ENCODE assay signal across 8 cellular contexts in genomic region chr19:46661020-46661731, GRCh38. TPM values are rescaled to one million over a fixed set of nuclear protein-coding genes. Genes with fewer than 3 reads are reported as not detected.
DNase-seq lines count a peak whose midpoint lies in the region; ATAC-seq and TF ChIP-seq lines count a peak whose summit lies in the region.

Gene DACT3 (minus strand): TSS chr19:46661182. CDS start chr19:46661064, 118 bp downstream.

- H3K9me3 ChIP-seq in SK-N-SH (no peaks in the 10 kb centered on the region), neutrophil (no peaks in the 10 kb centered on the region), subcutaneous abdominal adipose tissue (ENCODE audit: control insufficient read depth in 5 of 5, low read length in 5 of 5) (no peaks in the 10 kb centered on the region)

- no peaks in the 10 kb centered on the region for H3K36me3 Mint-ChIP-seq in activated naive CD4-positive, alpha-beta T cell treated with anti-CD3 and anti-CD28 coated beads, Interleukin-2, amount 50 U/mL, for 72 hours

- H3K36me3 ChIP-seq in SK-N-SH (replicated peaks in 1 of 2; ENCODE audit: control insufficient read depth in 1 of 2, insufficient read depth in 2 of 2, low read length in 1 of 2) (peaks cover 0 to 3% of the 10 kb centered on the region in 2 experiments), neutrophil (no peaks in the 10 kb centered on the region), subcutaneous abdominal adipose tissue (ENCODE audit: control insufficient read depth in 5 of 5, insufficient read depth in 5 of 5, low read length in 5 of 5) (no peaks in the 10 kb centered on the region)

- H3K9ac ChIP-seq in SK-N-SH (peak within 1 kb of the TSS; percentile 56; the same call in 1 of the 2 replicates), subcutaneous abdominal adipose tissue (ENCODE audit: low read length in 5 of 5) (peak within 1 kb of the TSS in 4 of 5 donors; percentile 51 to 72 (median 57))

- H3K4me2 ChIP-seq in SK-N-SH: peak within 1 kb of the TSS; percentile 90

- 3% methylated on average over 20 of the region's 61 CpGs for WGBS in SK-N-SH (ENCODE audit: low lambda C conversion rate)

- no peaks in the 10 kb centered on the region for H3K9me2 ChIP-seq in SK-N-SH

- CTCF ChIA-PET in SK-N-SH (lab: Yijun Ruan, JAX): interaction anchor here (0.5 to 9.5 kb wide), 33 partner anchors 9 to 179 kb away, joined by 3 to 471 read pairs (median 6); partner anchors contain the start of genes CALM3, GNG8 and PTGIR

- H3K4me1 ChIP-seq in SK-N-SH (ENCODE audit: control insufficient read depth in 1 of 2, insufficient read depth in 2 of 2, low read depth in 1 of 2, low read length in 1 of 2): peaks cover 0 to 18% of the 10 kb centered on the region in 2 experiments; a peak in 1 of 4 replicates
- H3K4me1 ChIP-seq in neutrophil (ENCODE audit: control insufficient read depth in 1 of 2, insufficient read depth in 1 of 2, low read depth in 1 of 2, low read length in 1 of 2): peaks cover 19 to 31% of the 10 kb centered on the region in 2 experiments
- peaks cover 0 to 26% (median 24%) of the 10 kb centered on the region in 5 donors for H3K4me1 ChIP-seq in subcutaneous abdominal adipose tissue (ENCODE audit: control insufficient read depth in 5 of 5, insufficient read depth in 5 of 5, low read length in 5 of 5)

- no peaks in the 10 kb centered on the region for H3K27me3 ChIP-seq in SK-N-SH (ENCODE audit: insufficient read depth)
- peaks cover 77% of the 10 kb centered on the region for H3K27me3 ChIP-seq in neutrophil
- H3K27me3 ChIP-seq in subcutaneous abdominal adipose tissue (ENCODE audit: control insufficient read depth in 5 of 5, insufficient read depth in 4 of 5, low read length in 5 of 5): peaks cover 13 to 21% (median 19%) of the 10 kb centered on the region in 5 donors

- no peaks in the 10 kb centered on the region for H3K9me3 Mint-ChIP-seq in activated naive CD4-positive, alpha-beta T cell treated with anti-CD3 and anti-CD28 coated beads, Interleukin-2, amount 50 U/mL, for 72 hours

- TF ChIP-seq EP300 in SK-N-SH (IDR thresholded peaks at IDR 0.05; ENCODE audit: borderline replicate concordance in 1 of 2, low read depth in 1 of 2, low read length in 1 of 2): no peak

- ATAC-seq in HG02610 (IDR thresholded peaks at IDR 0.05; ENCODE audit: unreplicated experiment): peak; percentile 90
- ATAC-seq in activated naive CD4-positive, alpha-beta T cell treated with anti-CD3 and anti-CD28 coated beads, Interleukin-2, amount 50 U/mL, for 72 hours: peak; percentile 88 to 89

- peaks cover 17% of the 10 kb centered on the region for H3F3A ChIP-seq in SK-N-SH (replicated peaks; ENCODE audit: insufficient read depth)

- TF ChIP-seq CTCF in SK-N-SH (IDR thresholded peaks at IDR 0.05): no peak
- peak; percentile 50 for TF ChIP-seq CTCF in neutrophil (IDR thresholded peaks at IDR 0.05)

- POLR2A ChIA-PET in SK-N-SH (lab: Yijun Ruan, JAX): interaction anchor here (0.9 to 4.0 kb wide), 7 partner anchors 26 to 60 kb away, joined by 4 to 31 read pairs (median 12); partner anchors contain the start of genes CALM3 and GNG8

- H3K4me3 ChIP-seq in SK-N-SH (ENCODE audit: low read depth in 2 of 2, low read length in 1 of 2) (peak within 1 kb of the TSS; percentile 69 to 88), neutrophil (ENCODE audit: low read depth in 1 of 2, low read length in 1 of 2) (peak within 1 kb of the TSS; percentile 41 to 72), subcutaneous abdominal adipose tissue (ENCODE audit: low read depth in 1 of 5, low read length in 5 of 5) (peak within 1 kb of the TSS; percentile 57 to 82 (median 64))

- peak; percentile 100 for DNase-seq in GM03348 (ENCODE audit: low spot score)
- DNase-seq in NCI-H1092 (lab: John Stamatoyannopoulos, UW): peak; percentile 98
- peak; percentile 96 for DNase-seq in SK-N-SH
- DNase-seq in activated naive CD4-positive, alpha-beta T cell treated with anti-CD3 and anti-CD28 coated beads, Interleukin-2, amount 50 U/mL, for 72 hours (ENCODE audit: low spot score in 2 of 2): peak; percentile 100
- DNase-seq in globus pallidus (ENCODE audit: low spot score): peak; percentile 100

- TF ChIP-seq RAD21 in SK-N-SH (IDR thresholded peaks at IDR 0.05; ENCODE audit: low read length): no peak

- H3K27ac Mint-ChIP-seq in activated naive CD4-positive, alpha-beta T cell treated with anti-CD3 and anti-CD28 coated beads, Interleukin-2, amount 50 U/mL, for 72 hours: peak within 1 kb of the TSS; percentile 47 to 81

- no peaks in the 10 kb centered on the region; the same call in 1 of the 2 replicates for H3K79me2 ChIP-seq in SK-N-SH (ENCODE audit: insufficient read depth)

- H3K27ac ChIP-seq in SK-N-SH (ENCODE audit: low read depth in 2 of 2, low read length in 1 of 2) (peak within 1 kb of the TSS; percentile 52 to 84; a peak in 3 of 4 replicates), neutrophil (peak within 1 kb of the TSS; percentile 62), subcutaneous abdominal adipose tissue (ENCODE audit: low read depth, low read length) (peak within 1 kb of the TSS; percentile 59)

- peak within 1 kb of the TSS; percentile 84 for H2AFZ ChIP-seq in SK-N-SH (ENCODE audit: low read depth)

- peaks cover 5% of the 10 kb centered on the region; the same call in 1 of the 2 replicates for H4K20me1 ChIP-seq in SK-N-SH (ENCODE audit: insufficient read depth)

TF ChIP-seq in SK-N-SH, 30 proteins besides CTCF, POLR2A, EP300 and RAD21:
- no peak for TF ChIP-seq JUND (IDR thresholded peaks at IDR 0.05)
- TF ChIP-seq IRF3 (IDR thresholded peaks at IDR 0.05; ENCODE audit: low read depth, low read length): peak; percentile 44; the same call in 1 of the 2 replicates
- no peak for TF ChIP-seq FOXM1 (IDR thresholded peaks at IDR 0.05; ENCODE audit: low read depth)
- 0 out of 2 replicates have a peak, but pooled peaks have one; percentile 4 for TF ChIP-seq PBX3 (IDR thresholded peaks at IDR 0.05)
- TF ChIP-seq USF1 (IDR thresholded peaks at IDR 0.05; ENCODE audit: borderline replicate concordance, low read depth): peak; percentile 86
- TF ChIP-seq NFIC (IDR thresholded peaks at IDR 0.05; ENCODE audit: borderline replicate concordance): peak; percentile 76
- TF ChIP-seq ELF1 (IDR thresholded peaks at IDR 0.05): no peak
- TF ChIP-seq GABPA (IDR thresholded peaks at IDR 0.05; ENCODE audit: low read depth): no peak
- TF ChIP-seq RFX5 (IDR thresholded peaks at IDR 0.05; ENCODE audit: low read length): peak; percentile 79
- TF ChIP-seq CHD2 (IDR thresholded peaks at IDR 0.05; ENCODE audit: low read length, partially characterized antibody): peak; percentile 12
- TF ChIP-seq TEAD4 (IDR thresholded peaks at IDR 0.05; ENCODE audit: borderline replicate concordance, insufficient read depth): no peak
- TF ChIP-seq USF2 (IDR thresholded peaks at IDR 0.05; ENCODE audit: borderline replicate concordance, low read depth, low read length): peak; percentile 66; the same call in 1 of the 2 replicates
- TF ChIP-seq MXI1 (IDR thresholded peaks at IDR 0.05; ENCODE audit: low read depth, low read length): peak; percentile 87
- peak; percentile 83 for TF ChIP-seq MAX (IDR thresholded peaks at IDR 0.05; ENCODE audit: low read depth)
- peak; percentile 66 for TF ChIP-seq NRF1 (IDR thresholded peaks at IDR 0.05; ENCODE audit: low read depth, low read length)
- peak; percentile 70; the same call in 1 of the 2 replicates for TF ChIP-seq MEF2A (IDR thresholded peaks at IDR 0.05; ENCODE audit: borderline replicate concordance, low read depth)
- no peak for TF ChIP-seq TCF12 (IDR thresholded peaks at IDR 0.05)

RNA-seq across cellular contexts. Expression of gene DACT3, which starts in this region (rescaled TPM):
- 9.5 and 10.6 TPM in 2 replicates for polyA plus RNA-seq in SK-N-SH (2012; rRNA removed)
- 6.9 and 8.6 TPM in 2 replicates for polyA plus RNA-seq in SK-N-SH (2012; cell fraction: cytosol; rRNA removed)
- polyA plus RNA-seq in SK-N-SH (2012; cell fraction: nucleus; rRNA removed): 7.0 and 8.3 TPM in 2 replicates
- total RNA-seq in activated naive CD4-positive, alpha-beta T cell treated with anti-CD3 and anti-CD28 coated beads, Interleukin-2, amount 50 U/mL, for 72 hours: 10 to 100 TPM in 1 of 2 donors, 1 to 10 TPM in 1; 1.9 to 25.9 TPM

Comparison
In these comparisons a context has a peak if more than half of its experiments do, and no peak if none do; other contexts are left out.
1. Peak in every context shown above with its lines: DNase-seq, ATAC-seq, H3K4me3 ChIP-seq and H3K27ac ChIP-seq.